ENCODE assay signal across 9 cellular contexts in the genomic region with DNA sequence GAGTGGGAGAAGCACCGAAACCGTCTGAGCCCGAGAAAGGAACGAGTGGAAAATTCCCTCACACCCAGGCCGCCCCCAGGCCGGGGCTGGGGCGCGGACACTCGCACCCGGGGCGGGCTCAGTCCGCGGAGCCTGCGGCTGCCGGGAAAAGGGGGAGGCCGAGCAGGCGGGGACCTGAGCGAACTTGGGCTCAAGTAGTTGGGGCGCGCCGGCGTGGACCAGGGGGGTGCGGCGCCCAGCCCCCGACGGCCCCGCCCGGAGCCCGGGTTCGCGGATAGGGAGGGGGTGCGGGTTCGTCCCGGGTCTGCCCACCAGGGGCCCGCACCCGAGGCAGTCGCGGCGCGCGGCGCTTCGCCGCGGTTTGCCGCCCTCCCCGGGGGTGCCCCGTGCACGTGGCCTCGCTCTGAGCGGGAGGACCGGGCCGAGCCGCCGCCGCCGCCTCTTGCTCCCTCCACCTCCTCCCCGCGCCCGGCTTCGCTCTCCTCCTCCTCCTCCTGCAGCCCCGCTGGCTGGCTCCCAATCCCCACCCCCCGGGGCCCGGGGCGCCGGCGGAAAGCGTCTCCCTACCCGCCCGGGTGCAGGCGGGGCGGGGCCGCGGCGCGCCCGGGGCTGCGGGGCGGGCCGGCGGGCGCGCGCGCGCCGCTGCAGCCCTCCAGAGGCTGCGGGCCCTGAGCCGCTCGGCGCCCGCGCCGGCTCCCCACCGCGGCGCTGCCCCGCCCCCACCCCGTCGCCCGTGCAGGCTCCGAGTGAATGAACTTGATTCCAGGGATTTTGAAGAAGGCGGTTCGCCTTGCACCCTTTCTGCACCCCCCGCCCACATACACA. TPM values are rescaled to one million over a fixed set of nuclear protein-coding genes. Genes with fewer than 3 reads are reported as not detected.
A peak's percentile ranks its signal among the peaks of the same experiment; 100 is the strongest.
DNase-seq lines count a peak whose midpoint lies in the region; ATAC-seq and TF ChIP-seq lines count a peak whose summit lies in the region.
"Had no signal": no experiment of that assay in that cellular context is flagged by ENCODE, and none has a peak within 500 bp of the region (broad histone marks: within the 10 kb centered on the region; RNA-seq: fewer than 3 reads in every experiment).

No MANE protein-coding gene starts in this region.

- CTCF ChIA-PET in activated B cell treated with CpG ODN at 0.5 μM for 24 hours (lab: Charles Lee): no interaction called here

- no peak for TF ChIP-seq EP300 in esophagus muscularis mucosa (IDR thresholded peaks at IDR 0.05)
- no peak for TF ChIP-seq EP300 in upper lobe of left lung (IDR thresholded peaks at IDR 0.05)

- H3K4me1 ChIP-seq in esophagus muscularis mucosa: peaks cover 22 to 63% (median 48%) of the 10 kb centered on the region in 4 donors
- H3K4me1 ChIP-seq in mucosa of descending colon (ENCODE audit: low read depth): peaks cover 10% of the 10 kb centered on the region
- H3K4me1 ChIP-seq in upper lobe of left lung: peaks cover 28 to 40% (median 33%) of the 10 kb centered on the region in 4 donors

- TF ChIP-seq CTCF in activated B cell treated with CpG ODN at 0.5 μM for 24 hours (IDR thresholded peaks at IDR 0.05) (no peak), esophagus muscularis mucosa (IDR thresholded peaks at IDR 0.05) (no peak), mucosa of descending colon (IDR thresholded peaks at IDR 0.05) (no peak), upper lobe of left lung (IDR thresholded peaks at IDR 0.05) (peak in 4 of 6 experiments; percentile 23 to 58 (median 36))

- ATAC-seq in GM21723 (IDR thresholded peaks at IDR 0.05; ENCODE audit: unreplicated experiment): peak; percentile 43
- ATAC-seq in activated B cell treated with CpG ODN at 0.5 μM for 24 hours (ENCODE audit: low read depth): peak; percentile 51
- ATAC-seq in mucosa of descending colon: peak; percentile 78
- ATAC-seq in upper lobe of left lung (ENCODE audit: low FRiP score in 2 of 2): peak; percentile 82 to 86

- peak; percentile 39 for DNase-seq in DMS53 treated with DMSO at 0.1 percent for 48 hours (lab: John Stamatoyannopoulos, UW; ENCODE audit: unreplicated experiment)
- peak; percentile 96 for DNase-seq in NCI-H146 (lab: John Stamatoyannopoulos, UW)
- DNase-seq in activated B cell treated with CpG ODN at 0.5 μM for 24 hours: no peak
- peak; percentile 93 for DNase-seq in esophagus muscularis mucosa (ENCODE audit: extremely low spot score)
- DNase-seq in mucosa of descending colon: peak; percentile 89 to 95 (median 93)
- DNase-seq in upper lobe of left lung: peak; percentile 91 to 98
- no peak for DNase-seq in NOMO-1 treated with DMSO at 0.1 percent for 48 hours (lab: John Stamatoyannopoulos, UW; ENCODE audit: unreplicated experiment)

- intact Hi-C loops in activated B cell treated with CpG ODN at 0.5 μM for 24 hours (cut with micrococcal nuclease): loop anchor here (1.0 kb wide), 1 partner anchor 7 kb away; no protein-coding TSS in a partner anchor
- intact Hi-C loops in esophagus muscularis mucosa (cut with DNase I): loop anchor here (5.0 kb wide), 3 partner anchors 37 to 283 kb away; no protein-coding TSS in a partner anchor
- intact Hi-C loops in mucosa of descending colon (cut with DNase I, micrococcal nuclease): no loop called here

- POLR2A ChIA-PET in activated B cell treated with CpG ODN at 0.5 μM for 24 hours (lab: Charles Lee): no interaction called here

- H3K9me3 ChIP-seq in esophagus muscularis mucosa (no peaks in the 10 kb centered on the region), mucosa of descending colon (no peaks in the 10 kb centered on the region), upper lobe of left lung (no peaks in the 10 kb centered on the region)

- H3K9me3 Mint-ChIP-seq in activated B cell treated with CpG ODN at 0.5 μM for 24 hours: peaks cover 3% of the 10 kb centered on the region

- peak overlapping the region; percentile 93 to 99 (median 98) for H3K27ac ChIP-seq in esophagus muscularis mucosa (replicated peaks in 1 of 4)
- peak overlapping the region; percentile 94 to 96 (median 96) for H3K27ac ChIP-seq in upper lobe of left lung

- no peak overlapping the region for H3K27ac Mint-ChIP-seq in activated B cell treated with CpG ODN at 0.5 μM for 24 hours

- H3K4me3 ChIP-seq in esophagus muscularis mucosa (peak overlapping the region; percentile 74 to 88 (median 86)), mucosa of descending colon (peak overlapping the region; percentile 34), upper lobe of left lung (peak overlapping the region; percentile 53 to 83 (median 68))

- peaks cover 3% of the 10 kb centered on the region for H3K36me3 Mint-ChIP-seq in activated B cell treated with CpG ODN at 0.5 μM for 24 hours (ENCODE audit: low read depth)

- no peaks in the 10 kb centered on the region for H3K27me3 ChIP-seq in esophagus muscularis mucosa
- H3K27me3 ChIP-seq in upper lobe of left lung: peaks cover 0 to 5% (median 0%) of the 10 kb centered on the region in 4 donors

- H3K4me1 Mint-ChIP-seq in activated B cell treated with CpG ODN at 0.5 μM for 24 hours: peaks cover 19% of the 10 kb centered on the region

- TF ChIP-seq POLR2A in esophagus muscularis mucosa (IDR thresholded peaks at IDR 0.05; ENCODE audit: low read depth) (peak; percentile 57), upper lobe of left lung (IDR thresholded peaks at IDR 0.05) (peak in 3 of 4 donors; percentile 59 to 79 (median 76))

- WGBS in esophagus muscularis mucosa: 0% methylated on average over 5 of the region's 105 CpGs
- 0% methylated on average over 4 to 14 of the region's 105 CpGs for WGBS in upper lobe of left lung, 2 donors

- peaks cover 50% of the 10 kb centered on the region for H3K27me3 Mint-ChIP-seq in activated B cell treated with CpG ODN at 0.5 μM for 24 hours

- H3K4me3 Mint-ChIP-seq in activated B cell treated with CpG ODN at 0.5 μM for 24 hours: peak overlapping the region; percentile 77

- H3K36me3 ChIP-seq in esophagus muscularis mucosa: no peaks in the 10 kb centered on the region
- no peaks in the 10 kb centered on the region for H3K36me3 ChIP-seq in mucosa of descending colon (ENCODE audit: low read depth)
- H3K36me3 ChIP-seq in upper lobe of left lung: no peaks in the 10 kb centered on the region

RNA-seq across cellular contexts. Expression of gene NFIB, which starts 1.2 kb away (rescaled TPM):
- total RNA-seq in activated B cell treated with CpG ODN at 0.5 μM for 24 hours: not detected in 2 replicates
- total RNA-seq in esophagus muscularis mucosa: 10 to 100 TPM; 38.1 to 64.4 (median 55.8) TPM
- 10 to 100 TPM; 59.7 to 85.5 (median 62.6) TPM for total RNA-seq in mucosa of descending colon
- 100 to 1,000 TPM in 1 of 6 donors, 10 to 100 TPM in 5; 33.9 to 109 (median 67.5) TPM for total RNA-seq in upper lobe of left lung
- total RNA-seq: activated CD8-positive, alpha-beta memory T cell treated with anti-CD3 and anti-CD28 coated beads for 36 hours had no signal

Comparison
In these comparisons a context has a peak if more than half of its experiments do, and no peak if none do; other contexts are left out.
1. DNase-seq: peak in DMS53 treated with DMSO at 0.1 percent for 48 hours (single experiment), NCI-H146 (single experiment), esophagus muscularis mucosa (single experiment), mucosa of descending colon (3 of 3) and upper lobe of left lung (2 of 2); none in activated B cell treated with CpG ODN at 0.5 μM for 24 hours (single experiment) and NOMO-1 treated with DMSO at 0.1 percent for 48 hours (single experiment).
2. CTCF ChIP-seq: peak in upper lobe of left lung (4 of 6); none in activated B cell treated with CpG ODN at 0.5 μM for 24 hours (single experiment), esophagus muscularis mucosa (0 of 3) and mucosa of descending colon (single experiment).
3. H3K4me3 ChIP-seq: peak in every context shown above with its lines; median percentile 86 in esophagus muscularis mucosa; 68 in upper lobe of left lung; 34 in mucosa of descending colon.
4. RNA of gene NFIB, which starts 1.2 kb away (total RNA-seq): 33.9 to 109 TPM in upper lobe of left lung, 59.7 to 85.5 TPM in mucosa of descending colon and 38.1 to 64.4 TPM in esophagus muscularis mucosa; not detected in activated B cell treated with CpG ODN at 0.5 μM for 24 hours; every median in the first group is over 10 times any median in the second.
5. intact Hi-C loops: an anchor here in activated B cell treated with CpG ODN at 0.5 μM for 24 hours (1.0 kb wide) and esophagus muscularis mucosa (5.0 kb wide); none called in mucosa of descending colon.
6. Peak in every context shown above with its lines, with median percentiles within 50 percentile points of each other: ATAC-seq.